Comparison of ENCODE assay signal across 22 cellular contexts in the genomic region with DNA sequence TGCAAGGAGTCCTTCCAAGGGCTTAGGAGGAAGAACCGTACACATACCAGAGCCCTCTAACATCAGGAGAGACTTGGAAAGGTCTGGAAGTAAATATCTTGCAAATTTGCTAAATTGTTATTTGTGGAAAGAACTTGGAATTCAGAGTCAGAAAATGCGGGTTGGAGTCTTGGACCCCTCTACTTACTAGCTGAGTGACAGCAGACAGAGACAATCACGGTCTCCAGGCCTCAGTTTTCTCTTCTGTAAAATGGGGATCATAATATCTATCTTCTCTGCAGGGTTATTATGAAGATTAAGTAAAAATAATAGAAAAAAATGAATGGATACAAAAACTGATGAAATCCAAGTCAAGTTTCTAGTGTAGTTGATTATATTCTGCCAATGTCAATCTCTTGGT.
A peak's percentile ranks its signal among the peaks of the same experiment; 100 is the strongest.
DNase-seq lines count a peak whose midpoint lies in the region; ATAC-seq, FAIRE-seq and TF ChIP-seq lines count a peak whose summit lies in the region.
"Had no signal": no experiment of that assay in that cellular context is flagged by ENCODE, and none has a peak within 500 bp of the region (broad histone marks: within the 10 kb centered on the region; RNA-seq: fewer than 3 reads in every experiment).

No MANE protein-coding gene starts in this region.

- TF ChIP-seq POLR2A in HepG2 (IDR thresholded peaks at IDR 0.05; ENCODE audit: insufficient read depth in 1 of 2, low read depth in 2 of 2, low read length in 2 of 2) (no peak), right lobe of liver (IDR thresholded peaks at IDR 0.05) (no peak), transverse colon (IDR thresholded peaks at IDR 0.05) (no peak)

- no peak for TF ChIP-seq RAD21 in HepG2 (CRISPR knock-in tag; IDR thresholded peaks at IDR 0.05)

- H3K27me3 ChIP-seq in HepG2 (ENCODE audit: control insufficient read depth in 1 of 2, insufficient read depth in 2 of 2, low read length in 2 of 2) = no peaks in the 10 kb centered on the region
- H3K27me3 ChIP-seq in right lobe of liver = no peaks in the 10 kb centered on the region
- peaks cover 43% of the 10 kb centered on the region for H3K27me3 ChIP-seq in OCI-LY3 (ENCODE audit: low read depth, low read length)
- no peaks in the 10 kb centered on the region for H3K27me3 ChIP-seq in hepatocyte
- H3K27me3 ChIP-seq in transverse colon = no peaks in the 10 kb centered on the region

- H3K9me2 ChIP-seq in hepatocyte (replicated peaks; ENCODE audit: insufficient read depth) = no peaks in the 10 kb centered on the region

- H3K79me2 ChIP-seq in HepG2 (ENCODE audit: insufficient read depth, low read length) (no peaks in the 10 kb centered on the region), OCI-LY3 (ENCODE audit: low read length) (no peaks in the 10 kb centered on the region), hepatocyte (no peaks in the 10 kb centered on the region)

- CTCF ChIA-PET in HepG2 (lab: Yijun Ruan, JAX; ENCODE audit: low intra/inter-chr PET ratio, low total read pairs) = no interaction called here

- H3K4me1 ChIP-seq in HepG2 (ENCODE audit: insufficient read depth, low read length) (peaks cover 74% of the 10 kb centered on the region), right lobe of liver (peaks cover 0 to 12% (median 0%) of the 10 kb centered on the region in 4 donors), OCI-LY3 (ENCODE audit: low read length) (peaks cover 48% of the 10 kb centered on the region), hepatocyte (ENCODE audit: insufficient read depth) (peaks cover 21% of the 10 kb centered on the region), transverse colon (peaks cover 0 to 33% (median 11%) of the 10 kb centered on the region in 4 donors)

- FAIRE-seq in HepG2 (lab: Jason Lieb, UNC) = no peak
- FAIRE-seq: HTR-8/SVneo had no signal

- no peak overlapping the region for H3K9ac ChIP-seq in HepG2 (ENCODE audit: insufficient read depth, low read depth, low read length)
- H3K9ac ChIP-seq in OCI-LY3 (ENCODE audit: low read length) = no peak overlapping the region

- H3K9me3 ChIP-seq in HepG2 (ENCODE audit: low read length) (no peaks in the 10 kb centered on the region), right lobe of liver (no peaks in the 10 kb centered on the region), OCI-LY3 (ENCODE audit: insufficient read depth, low read length) (no peaks in the 10 kb centered on the region), hepatocyte (ENCODE audit: low read depth) (no peaks in the 10 kb centered on the region), transverse colon (no peaks in the 10 kb centered on the region)

- no TSS peak for BruUV-seq in HepG2 (replicated peaks; lab: Mats Ljungman, UMichigan)

- no peak for TF ChIP-seq CTCF in HepG2 (CRISPR knock-in tag; IDR thresholded peaks at IDR 0.05)
- no peak for TF ChIP-seq CTCF in right lobe of liver (IDR thresholded peaks at IDR 0.05)
- TF ChIP-seq CTCF in OCI-LY3 (IDR thresholded peaks at IDR 0.05; ENCODE audit: low read depth, low read length) = no peak
- TF ChIP-seq CTCF in hepatocyte (IDR thresholded peaks at IDR 0.05; ENCODE audit: poor library complexity) = no peak
- TF ChIP-seq CTCF in transverse colon (IDR thresholded peaks at IDR 0.05) = no peak

- no peak overlapping the region for H2AFZ ChIP-seq in HepG2 (ENCODE audit: low read length)
- H2AFZ ChIP-seq in OCI-LY3 (ENCODE audit: low read depth, low read length) = no peak overlapping the region
- no peak overlapping the region for H2AFZ ChIP-seq in hepatocyte

- H3K4me2 ChIP-seq in HepG2 (ENCODE audit: low read depth, low read length) (0 out of 2 replicates have a peak overlapping the region, but pooled peaks have one; percentile 18), OCI-LY3 (ENCODE audit: low read length) (peak overlapping the region; percentile 49), hepatocyte (no peak overlapping the region)

- no peak for ATAC-seq in HepG2
- ATAC-seq in right lobe of liver = no peak
- ATAC-seq in HG03342 (IDR thresholded peaks at IDR 0.05; ENCODE audit: unreplicated experiment) = no peak
- ATAC-seq: Panc1 had no signal

- POLR2A ChIA-PET in HepG2 (lab: Yijun Ruan, JAX) = interaction anchor here (1.0 kb wide), 1 partner anchor 25 kb away, joined by 3 read pairs; no protein-coding TSS in a partner anchor

- H3K36me3 ChIP-seq in HepG2 (replicated peaks in 1 of 2; ENCODE audit: control insufficient read depth in 1 of 2, insufficient read depth in 2 of 2, low read length in 2 of 2) (no peaks in the 10 kb centered on the region; a peak in 1 of 5 replicates), right lobe of liver (no peaks in the 10 kb centered on the region), OCI-LY3 (replicated peaks; ENCODE audit: low read depth, low read length) (no peaks in the 10 kb centered on the region), hepatocyte (replicated peaks; ENCODE audit: insufficient read depth, low read depth) (no peaks in the 10 kb centered on the region), transverse colon (no peaks in the 10 kb centered on the region)

- in situ Hi-C loops in HepG2 (cut with HindIII; ENCODE audit: extremely low pct_ligation_motif_present, low pct_unique_long_range_greater_than_20kb) = no loop called here
- in situ Hi-C loops in transverse colon (cut with MboI; ENCODE audit: low pct_ligation_motif_present in 1 of 4, low pct_unique_long_range_greater_than_20kb in 1 of 4, low sequenced_read_pairs in 3 of 4) = loop anchor here in 1 of 4 donors (25.0 kb wide), 1 partner anchor 561 kb away; no protein-coding TSS in a partner anchor

- TF ChIP-seq EP300 in HepG2 (IDR thresholded peaks at IDR 0.05; ENCODE audit: low read depth in 2 of 2, low read length in 2 of 2) = no peak
- TF ChIP-seq EP300 in HepG2 (CRISPR knock-in tag; IDR thresholded peaks at IDR 0.05; ENCODE audit: borderline replicate concordance) = no peak
- TF ChIP-seq EP300 in transverse colon (IDR thresholded peaks at IDR 0.05; ENCODE audit: low read depth) = no peak

- intact Hi-C loops in HepG2 (cut with micrococcal nuclease; ENCODE audit: unreplicated experiment) = no loop called here
- intact Hi-C loops in right lobe of liver (cut with DNase I) = no loop called here
- intact Hi-C loops in transverse colon (cut with DNase I; ENCODE audit: low total_unique reads) = no loop called here

- H3K4me3 ChIP-seq in HepG2 (replicated peaks in 1 of 3; ENCODE audit: insufficient read depth in 1 of 3, low read depth in 2 of 3, low read length in 3 of 3) = no peak overlapping the region
- H3K4me3 ChIP-seq in right lobe of liver = no peak overlapping the region
- no peak overlapping the region for H3K4me3 ChIP-seq in OCI-LY3 (ENCODE audit: low read length)
- H3K4me3 ChIP-seq in hepatocyte = no peak overlapping the region
- H3K4me3 ChIP-seq in transverse colon = no peak overlapping the region

- 91% methylated on average over 3 of the region's 3 CpGs for WGBS in HepG2 (ENCODE audit: low lambda C conversion rate)
- 74% methylated on average over 3 of the region's 3 CpGs for WGBS in right lobe of liver (ENCODE audit: insufficient coverage, low coverage, low lambda C conversion rate, missing lambda C conversion rate)
- WGBS in hepatocyte (ENCODE audit: low lambda C conversion rate, missing lambda C conversion rate) = 74% methylated on average over 3 of the region's 3 CpGs
- WGBS in transverse colon (ENCODE audit: low coverage in 1 of 2), 2 donors = 61 to 74% methylated on average over 3 of the region's 3 CpGs

- DNase-seq in HepG2 (ENCODE audit: low spot score) = no peak
- no peak for DNase-seq in right lobe of liver
- DNase-seq in hepatocyte (ENCODE audit: low spot score) = no peak
- no peak for DNase-seq in transverse colon
- no peak for DNase-seq in amniotic stem cell (lab: John Stamatoyannopoulos, UW)
- DNase-seq in NCI-H2227 (lab: John Stamatoyannopoulos, UW; ENCODE audit: unreplicated experiment) = no peak
- DNase-seq: C1 segment of cervical spinal cord, DMS 273 treated with DMSO at 0.1 percent for 48 hours, DMS79 treated with DMSO at 0.1 percent for 48 hours, H7, KG1, NCI-H1092 treated with DMSO at 0.1 percent for 48 hours, NCI-H1436 treated with DMSO at 0.1 percent for 48 hours, NCI-H187 treated with DMSO at 0.1 percent for 48 hours, NCI-H446 treated with DMSO at 0.1 percent for 48 hours, NCI-H526, SHP77 treated with DMSO at 0.1 percent for 48 hours had no signal

- H3K27ac ChIP-seq in HepG2 (ENCODE audit: extremely low read length, insufficient read depth, low read length) (peak overlapping the region; percentile 74), right lobe of liver (no peak overlapping the region), OCI-LY3 (ENCODE audit: low read length) (no peak overlapping the region), hepatocyte (peak overlapping the region; percentile 22), transverse colon (peak overlapping the region in 3 of 4 donors; percentile 53 to 54 (median 53))
- H3K27ac ChIP-seq: RWPE1 had no signal

- H4K20me1 ChIP-seq in HepG2 (ENCODE audit: insufficient read depth, low read length) (no peaks in the 10 kb centered on the region), OCI-LY3 (ENCODE audit: insufficient read depth, low read length) (no peaks in the 10 kb centered on the region), hepatocyte (ENCODE audit: insufficient read depth, poor library complexity, severe bottlenecking) (no peaks in the 10 kb centered on the region)

TF ChIP-seq in HepG2, 621 proteins besides CTCF, POLR2A, EP300 and RAD21:
- no peak for TF ChIP-seq NFYB (CRISPR knock-in tag; IDR thresholded peaks at IDR 0.05)
- TF ChIP-seq ZNF629 (CRISPR knock-in tag; conservative IDR thresholded peaks at IDR 0.05) = peak; percentile 96
- peak; percentile 47; the same call in 1 of the 2 replicates for TF ChIP-seq CHD4 (IDR thresholded peaks at IDR 0.05; ENCODE audit: borderline replicate concordance, low read length)
- 0 out of 2 replicates have a peak, but pooled peaks have one; percentile 0 for TF ChIP-seq IRF2 (CRISPR knock-in tag; IDR thresholded peaks at IDR 0.05)
- no peak for TF ChIP-seq DR1 (CRISPR knock-in tag; IDR thresholded peaks at IDR 0.05)
TF ChIP-seq in HepG2: peak in this region for 3.

Comparison
In these comparisons a context has a peak if more than half of its experiments do, and no peak if none do; other contexts are left out.
1. H3K27ac ChIP-seq: peak in HepG2 (single experiment), hepatocyte (single experiment) and transverse colon (3 of 4); none in right lobe of liver (0 of 3) and OCI-LY3 (single experiment).